Comparison of ENCODE assay signal across 8 cellular contexts in genomic region chr2:160270571-160271113, GRCh38.
DNase-seq lines count a peak whose midpoint lies in the region; ATAC-seq and TF ChIP-seq lines count a peak whose summit lies in the region.

No MANE protein-coding gene starts in this region.

- TF ChIP-seq CTCF in BE2C (IDR thresholded peaks at IDR 0.05; ENCODE audit: low read depth, low read length) (no peak), neural cell (IDR thresholded peaks at IDR 0.05; ENCODE audit: poor library complexity, severe bottlenecking) (no peak)

- no peaks in the 10 kb centered on the region for H4K20me1 ChIP-seq in neural cell (ENCODE audit: insufficient read depth)

- no peak for TF ChIP-seq RAD21 in neural cell (conservative IDR thresholded peaks at IDR 0.05)

- H3K9ac ChIP-seq in NT2/D1 (ENCODE audit: insufficient read length, low read depth) (peak overlapping the region; percentile 89), neural cell (ENCODE audit: low read length) (no peak overlapping the region)

- H3K4me3 ChIP-seq in BE2C (ENCODE audit: low read depth, low read length): peak overlapping the region; percentile 56
- peak overlapping the region; percentile 56 for H3K4me3 ChIP-seq in NT2/D1 (ENCODE audit: insufficient read length, low read depth)
- H3K4me3 ChIP-seq in neural cell (ENCODE audit: low read length): peak overlapping the region; percentile 57

- H2AFZ ChIP-seq in neural cell (ENCODE audit: low read depth, low read length): no peak overlapping the region

- no peaks in the 10 kb centered on the region for H3K9me3 ChIP-seq in BE2C
- no peaks in the 10 kb centered on the region for H3K9me3 ChIP-seq in NT2/D1 (ENCODE audit: insufficient read depth, low read length)
- no peaks in the 10 kb centered on the region for H3K9me3 ChIP-seq in neural cell (ENCODE audit: low read length)

- no peaks in the 10 kb centered on the region for H3F3A ChIP-seq in neural cell (ENCODE audit: insufficient read depth, low read length, poor library complexity, severe bottlenecking)

- no peaks in the 10 kb centered on the region for H3K9me2 ChIP-seq in neural cell (ENCODE audit: insufficient read depth, low read length)

- in situ Hi-C loops in KBM-7 (cut with MboI; ENCODE audit: low pct_unique_long_range_greater_than_20kb, low sequenced_read_pairs): no loop called here

- H3K36me3 ChIP-seq in BE2C (peaks cover 4% of the 10 kb centered on the region), NT2/D1 (ENCODE audit: insufficient read depth, insufficient read length, low read length) (peaks cover 17% of the 10 kb centered on the region), neural cell (ENCODE audit: insufficient read depth, low read length) (no peaks in the 10 kb centered on the region)

- H3K4me1 ChIP-seq in BE2C: peaks cover 5% of the 10 kb centered on the region
- peaks cover 5% of the 10 kb centered on the region for H3K4me1 ChIP-seq in NT2/D1 (ENCODE audit: insufficient read depth, insufficient read length)

- H3K27me3 ChIP-seq in BE2C: no peaks in the 10 kb centered on the region
- H3K27me3 ChIP-seq in NT2/D1 (ENCODE audit: insufficient read depth, insufficient read length): no peaks in the 10 kb centered on the region
- H3K27me3 ChIP-seq in neural cell (ENCODE audit: insufficient read depth, low read depth, low read length): no peaks in the 10 kb centered on the region

- H3K27ac ChIP-seq in epithelial cell of prostate (peak overlapping the region; percentile 71), neural cell (ENCODE audit: low read length) (no peak overlapping the region)

- H3K79me2 ChIP-seq in neural cell (replicated peaks; ENCODE audit: insufficient read depth, low read length): no peaks in the 10 kb centered on the region

- no peak for TF ChIP-seq EP300 in neural cell (conservative IDR thresholded peaks at IDR 0.05; ENCODE audit: poor library complexity, severe bottlenecking)

- no peak for ATAC-seq in HG02571 (IDR thresholded peaks at IDR 0.05; ENCODE audit: unreplicated experiment)
- ATAC-seq in HG03354 (IDR thresholded peaks at IDR 0.05; ENCODE audit: poor library complexity, severe bottlenecking, unreplicated experiment): no peak

- DNase-seq in BE2C: peak; percentile 4
- no peak for DNase-seq in NT2/D1 (ENCODE audit: low read depth, low spot score)
- DNase-seq in epithelial cell of prostate (ENCODE audit: low read depth, low spot score): no peak
- DNase-seq in NCI-H2029 treated with DMSO at 0.1 percent for 48 hours (lab: John Stamatoyannopoulos, UW): no peak
- no peak for DNase-seq in KBM-7

- H3K4me2 ChIP-seq in neural cell (ENCODE audit: low read length): no peak overlapping the region

TF ChIP-seq in neural cell, 6 proteins besides CTCF, POLR2A, EP300 and RAD21:
- TF ChIP-seq POLR2AphosphoS5 (IDR thresholded peaks at IDR 0.05) (no peak), SMC3 (conservative IDR thresholded peaks at IDR 0.05; ENCODE audit: poor library complexity) (no peak), EZH2 (IDR thresholded peaks at IDR 0.05; ENCODE audit: borderline replicate concordance, insufficient read depth, low read length, poor library complexity, severe bottlenecking) (no peak), TAF1 (IDR thresholded peaks at IDR 0.05; ENCODE audit: low read depth) (no peak), REST (IDR thresholded peaks at IDR 0.05; ENCODE audit: borderline replicate concordance) (no peak), MXI1 (conservative IDR thresholded peaks at IDR 0.05; ENCODE audit: poor library complexity, severe bottlenecking) (no peak)
